12 cellular contexts compared by ENCODE assay signal in genomic region chr15:62083168-62084154, GRCh38. TPM values are rescaled to one million over a fixed set of nuclear protein-coding genes. Genes with fewer than 3 reads are reported as not detected.
"Had no signal": no experiment of that assay in that cellular context is flagged by ENCODE, and none has a peak within 500 bp of the region (broad histone marks: within the 10 kb centered on the region; RNA-seq: fewer than 3 reads in every experiment).

No MANE protein-coding gene starts in this region.

- H3K4me3 ChIP-seq: body of pancreas, pancreas had no signal

- ATAC-seq: activated CD8-positive, alpha-beta T cell treated with anti-CD3 and anti-CD28 coated beads, Interleukin-2, amount 10 ng/mL, durations not matched to agents 7 days and 5 days; activated T-helper 17 cell treated with anti-CD3 and anti-CD28 coated beads, Interleukin-2, amount 50 U/mL, for 72 hours; body of pancreas; pancreas; stimulated activated naive CD8-positive, alpha-beta T cell treated with anti-CD3 and anti-CD28 coated beads, Interleukin-15, amount 100 ng/mL, for 72 hours had no signal

- DNase-seq: activated CD4-positive, alpha-beta T cell treated with anti-CD3 and anti-CD28 coated beads for 4 hours; activated CD8-positive, alpha-beta T cell treated with anti-CD3 and anti-CD28 coated beads, Interleukin-2, amount 10 ng/mL, durations not matched to agents 7 days and 5 days; body of pancreas; erythroblast; kidney; pancreas; stimulated activated CD4-positive, alpha-beta T cell treated with anti-CD3 and anti-CD28 coated beads, Interleukin-15, amount 100 ng/mL, for 24 hours; stimulated activated CD4-positive, alpha-beta T cell treated with anti-CD3 and anti-CD28 coated beads, Interleukin-4, amount 100 ng/mL, for 24 hours; stimulated activated naive CD8-positive, alpha-beta T cell treated with anti-CD3 and anti-CD28 coated beads, Interleukin-15, amount 100 ng/mL, for 72 hours had no signal

- H3K27ac ChIP-seq: body of pancreas, pancreas had no signal

- H3K36me3 ChIP-seq: pancreas had no signal

- H3K27me3 ChIP-seq: body of pancreas, pancreas had no signal

- H3K9me3 ChIP-seq: body of pancreas, pancreas had no signal

RNA-seq across cellular contexts. Expression of gene C2CD4A, which starts 16.7 kb away (rescaled TPM):
- total RNA-seq: activated CD8-positive, alpha-beta T cell treated with anti-CD3 and anti-CD28 coated beads, Interleukin-2, amount 10 ng/mL, durations not matched to agents 7 days and 5 days; mesenteric fat pad; neural crest cell had no signal
